Comparison of ENCODE assay signal across 15 cellular contexts in genomic region chr3:106687905-106688304, GRCh38.
"Had no signal": no experiment of that assay in that cellular context is flagged by ENCODE, and none has a peak within 500 bp of the region (broad histone marks: within the 10 kb centered on the region; RNA-seq: fewer than 3 reads in every experiment).

No MANE protein-coding gene starts in this region.

- ATAC-seq: Panc1, Right ventricle myocardium inferior, SK-N-SH treated with all-trans-retinoic acid at 6 μM for 48 hours had no signal

- H3K36me3 ChIP-seq: SJCRH30 had no signal

- H3K4me3 ChIP-seq: SJCRH30 had no signal

- H3K27ac ChIP-seq: RWPE1, SJCRH30 had no signal

- H3K27me3 ChIP-seq: SJCRH30 had no signal

- DNase-seq: KBM-7; MM.1S; NCI-H187; NCI-H2081 treated with DMSO at 0.1 percent for 48 hours; NCI-H2171 treated with DMSO at 0.1 percent for 48 hours; NCI-H446 treated with DMSO at 0.1 percent for 48 hours; NCI-H526; NCI-H82; NK-92 treated with Interleukin-12 subunit alpha and Interleukin-12 subunit beta, amount 100 ng/mL, for 24 hours; SHP77 treated with DMSO at 0.1 percent for 48 hours; SJCRH30 had no signal

- H3K9me3 ChIP-seq: SJCRH30 had no signal
